Comparison of ENCODE assay signal across 9 cellular contexts in genomic region chr17:30823425-30823824, GRCh38. TPM values are rescaled to one million over a fixed set of nuclear protein-coding genes. Genes with fewer than 3 reads are reported as not detected.
DNase-seq lines count a peak whose midpoint lies in the region; ATAC-seq, FAIRE-seq and TF ChIP-seq lines count a peak whose summit lies in the region.
"Had no signal": no experiment of that assay in that cellular context is flagged by ENCODE, and none has a peak within 500 bp of the region (broad histone marks: within the 10 kb centered on the region; RNA-seq: fewer than 3 reads in every experiment).

No MANE protein-coding gene starts in this region.

- H3K27ac ChIP-seq in SU-DHL-6 (ENCODE audit: low read depth, low read length): peak overlapping the region; percentile 88

- H3K9ac ChIP-seq in SU-DHL-6 (ENCODE audit: low read length): peak overlapping the region; percentile 96

- peak overlapping the region; percentile 100 for H3K4me2 ChIP-seq in SU-DHL-6 (ENCODE audit: low read depth, low read length, poor library complexity, severe bottlenecking)

- no peaks in the 10 kb centered on the region for H3K27me3 ChIP-seq in SU-DHL-6 (ENCODE audit: low read length)

- H3K4me3 ChIP-seq in SU-DHL-6 (ENCODE audit: insufficient read depth, low read length, poor library complexity, severe bottlenecking) (peak overlapping the region; percentile 96), fibroblast of mammary gland (ENCODE audit: control insufficient read depth, low read depth, low read length) (peak overlapping the region; percentile 95), skeletal muscle cell (ENCODE audit: low read depth, low read length) (peak overlapping the region; percentile 87)

- TF ChIP-seq CTCF in SU-DHL-6 (IDR thresholded peaks at IDR 0.05; ENCODE audit: insufficient read depth, low read length, poor library complexity, severe bottlenecking) (no peak), fibroblast of mammary gland (conservative IDR thresholded peaks at IDR 0.05; ENCODE audit: control insufficient read depth, insufficient read depth, low read depth, low read length) (no peak)

- no peaks in the 10 kb centered on the region for H3K36me3 ChIP-seq in SU-DHL-6 (ENCODE audit: low read length)

- H3F3A ChIP-seq in SU-DHL-6 (ENCODE audit: insufficient read depth): peaks cover 49% of the 10 kb centered on the region

- peak; percentile 26 for FAIRE-seq in GM19239 (lab: Jason Lieb, UNC)

- ATAC-seq in GM18520 (IDR thresholded peaks at IDR 0.05; ENCODE audit: unreplicated experiment): no peak
- ATAC-seq in activated CD4-positive, CD25-positive, alpha-beta regulatory T cell treated with anti-CD3 and anti-CD28 coated beads, Interleukin-2, amount 50 U/mL, for 24 hours: no peak

- H3K9me2 ChIP-seq in SU-DHL-6 (replicated peaks; ENCODE audit: insufficient read depth, low read length): no peaks in the 10 kb centered on the region

- in situ Hi-C loops in G401 (cut with HindIII; ENCODE audit: low sequenced_read_pairs): no loop called here

- no peaks in the 10 kb centered on the region for H4K20me1 ChIP-seq in SU-DHL-6 (ENCODE audit: low read depth, low read length)

- no peaks in the 10 kb centered on the region for H3K9me3 ChIP-seq in SU-DHL-6 (ENCODE audit: insufficient read depth, low read length)

- H2AFZ ChIP-seq in SU-DHL-6 (ENCODE audit: low read depth, low read length, severe bottlenecking): peak overlapping the region; percentile 78

- H3K79me2 ChIP-seq in SU-DHL-6 (ENCODE audit: insufficient read depth, low read length): peaks cover 60% of the 10 kb centered on the region

- DNase-seq in GM19239 (ENCODE audit: insufficient read length, low spot score): no peak
- no peak for DNase-seq in fibroblast of mammary gland (ENCODE audit: low read depth)
- no peak for DNase-seq in skeletal muscle cell (ENCODE audit: low read depth)
- no peak for DNase-seq in G401 (ENCODE audit: low spot score)
- DNase-seq in T1000 (lab: John Stamatoyannopoulos, UW): no peak
- DNase-seq: GOT3 had no signal

RNA-seq across cellular contexts. Expression of gene CRLF3, which starts 1.1 kb away (rescaled TPM):
- total RNA-seq in G401 (2014; rRNA removed; shearing (Covaris generic)): 21.5 and 25.3 TPM in 2 replicates

RNA-seq across cellular contexts. Expression of gene ATAD5, which starts 8.3 kb away (rescaled TPM):
- total RNA-seq in G401 (2014; rRNA removed; shearing (Covaris generic)): 3.8 and 11.2 TPM in 2 replicates
